19 cellular contexts compared by ENCODE assay signal in genomic region chr5:108258001-108258400, GRCh38.
DNase-seq lines count a peak whose midpoint lies in the region; ATAC-seq and TF ChIP-seq lines count a peak whose summit lies in the region.
"Had no signal": no experiment of that assay in that cellular context is flagged by ENCODE, and none has a peak within 500 bp of the region (broad histone marks: within the 10 kb centered on the region; RNA-seq: fewer than 3 reads in every experiment).

No MANE protein-coding gene starts in this region.

- no peak for ATAC-seq in activated CD8-positive, alpha-beta T cell treated with anti-CD3 and anti-CD28 coated beads for 36 hours
- ATAC-seq in stimulated activated memory B cell treated with anti-CD40 and anti-IgM and Interleukin-4, amounts not matched to agents 10 μg/mL and 1 μg/mL and 100 μg/mL, for 72 hours, result no peak
- ATAC-seq in HG03469 (IDR thresholded peaks at IDR 0.05; ENCODE audit: unreplicated experiment), result no peak

- H3K27me3 Mint-ChIP-seq in activated CD8-positive, alpha-beta T cell treated with anti-CD3 and anti-CD28 coated beads for 36 hours, result no peaks in the 10 kb centered on the region
- H3K27me3 Mint-ChIP-seq in stimulated activated memory B cell treated with anti-CD40 and anti-IgM and Interleukin-4, amounts not matched to agents 10 μg/mL and 1 μg/mL and 100 μg/mL, for 72 hours, result no peaks in the 10 kb centered on the region
- H3K27me3 Mint-ChIP-seq in mesothelial cell of epicardium (ENCODE audit: low read depth), result no peaks in the 10 kb centered on the region
- H3K27me3 Mint-ChIP-seq: CD8-positive, alpha-beta memory T cell had no signal

- H3K27ac Mint-ChIP-seq in activated CD8-positive, alpha-beta T cell treated with anti-CD3 and anti-CD28 coated beads for 36 hours, result no peak overlapping the region
- H3K27ac Mint-ChIP-seq in stimulated activated memory B cell treated with anti-CD40 and anti-IgM and Interleukin-4, amounts not matched to agents 10 μg/mL and 1 μg/mL and 100 μg/mL, for 72 hours, result no peak overlapping the region
- no peak overlapping the region for H3K27ac Mint-ChIP-seq in mesothelial cell of epicardium

- H3K4me3 Mint-ChIP-seq in activated CD8-positive, alpha-beta T cell treated with anti-CD3 and anti-CD28 coated beads for 36 hours, result no peak overlapping the region
- H3K4me3 Mint-ChIP-seq in stimulated activated memory B cell treated with anti-CD40 and anti-IgM and Interleukin-4, amounts not matched to agents 10 μg/mL and 1 μg/mL and 100 μg/mL, for 72 hours, result no peak overlapping the region
- H3K4me3 Mint-ChIP-seq in mesothelial cell of epicardium, result no peak overlapping the region
- H3K4me3 Mint-ChIP-seq: CD8-positive, alpha-beta memory T cell had no signal

- no peak for TF ChIP-seq CTCF in activated CD8-positive, alpha-beta T cell treated with anti-CD3 and anti-CD28 coated beads for 36 hours (IDR thresholded peaks at IDR 0.05)
- no peak for TF ChIP-seq CTCF in mesothelial cell of epicardium (IDR thresholded peaks at IDR 0.05; ENCODE audit: unreplicated experiment)

- no peak overlapping the region for H3K4me3 ChIP-seq in GM23248
- H3K4me3 ChIP-seq: BLaER1 treated with 17β-estradiol and CSF1 and Interleukin-3, amounts not matched to agents 10 nM and 100 nM had no signal

- CTCF ChIA-PET in activated CD8-positive, alpha-beta T cell treated with anti-CD3 and anti-CD28 coated beads for 36 hours (lab: Charles Lee), result interaction anchor here (4.0 kb wide), 1 partner anchor 87 kb away, joined by 70 read pairs; no protein-coding TSS in a partner anchor

- DNase-seq in GM23248 (peak; percentile 57), amniotic epithelial cell (ENCODE audit: low read depth) (peak; percentile 58), glomerular visceral epithelial cell (ENCODE audit: extremely low spot score) (peak; percentile 6), renal cortical epithelial cell (ENCODE audit: low read depth) (peak; percentile 10), mesothelial cell of epicardium (ENCODE audit: low spot score in 2 of 2, unreplicated experiment in 2 of 2) (no peak)
- DNase-seq in activated CD8-positive, alpha-beta T cell treated with anti-CD3 and anti-CD28 coated beads for 36 hours, result no peak
- DNase-seq: CD8-positive, alpha-beta memory T cell; DMS79; KG1; MV-4-11; NCI-H1417 treated with DMSO at 0.1 percent for 48 hours; NCI-H187 treated with DMSO at 0.1 percent for 48 hours; NCI-H2227 treated with DMSO at 0.1 percent for 48 hours; NCI-H510A treated with DMSO at 0.1 percent for 48 hours; NCI-H82; SIG-M5 had no signal

- no peaks in the 10 kb centered on the region for H4K20me1 ChIP-seq in GM23248 (ENCODE audit: insufficient read depth)

- POLR2A ChIA-PET in activated CD8-positive, alpha-beta T cell treated with anti-CD3 and anti-CD28 coated beads for 36 hours (lab: Charles Lee), result interaction anchor here (0.5 kb wide), 1 partner anchor 129 kb away, joined by 3 read pairs; no protein-coding TSS in a partner anchor

- H3K36me3 Mint-ChIP-seq in activated CD8-positive, alpha-beta T cell treated with anti-CD3 and anti-CD28 coated beads for 36 hours (ENCODE audit: low read depth), result no peaks in the 10 kb centered on the region
- peaks cover 4% of the 10 kb centered on the region for H3K36me3 Mint-ChIP-seq in stimulated activated memory B cell treated with anti-CD40 and anti-IgM and Interleukin-4, amounts not matched to agents 10 μg/mL and 1 μg/mL and 100 μg/mL, for 72 hours
- H3K36me3 Mint-ChIP-seq in mesothelial cell of epicardium, result no peaks in the 10 kb centered on the region

- in situ Hi-C loops in GM23248 (cut with MboI), result no loop called here

- peaks cover 14% of the 10 kb centered on the region; the same call in 1 of the 2 replicates for H3F3A ChIP-seq in GM23248 (ENCODE audit: insufficient read depth)

- no peaks in the 10 kb centered on the region for H3K79me2 ChIP-seq in GM23248 (ENCODE audit: insufficient read depth)

- no peak overlapping the region for H2AFZ ChIP-seq in GM23248

- 74% methylated on average over 3 of the region's 3 CpGs for WGBS in GM23248 (ENCODE audit: low coverage in 1 of 2, low lambda C conversion rate in 2 of 2, missing lambda C conversion rate in 2 of 2), 2 experiments

- H3K27ac ChIP-seq in GM23248, result peak overlapping the region; percentile 16; the same call in 1 of the 2 replicates
- H3K27ac ChIP-seq: BLaER1 treated with 17β-estradiol and CSF1 and Interleukin-3, amounts not matched to agents 10 nM and 100 nM had no signal

- H3K9me2 ChIP-seq in GM23248 (ENCODE audit: insufficient read depth), result no peaks in the 10 kb centered on the region

- no peaks in the 10 kb centered on the region for H3K9me3 ChIP-seq in GM23248 (ENCODE audit: low read depth)
- H3K9me3 ChIP-seq: BLaER1 treated with 17β-estradiol and CSF1 and Interleukin-3, amounts not matched to agents 10 nM and 100 nM had no signal

- no peaks in the 10 kb centered on the region for H3K36me3 ChIP-seq in GM23248 (ENCODE audit: low read depth)
- H3K36me3 ChIP-seq: BLaER1 treated with 17β-estradiol and CSF1 and Interleukin-3, amounts not matched to agents 10 nM and 100 nM had no signal

- peaks cover 28% of the 10 kb centered on the region for H3K4me1 ChIP-seq in GM23248 (ENCODE audit: insufficient read depth)
- H3K4me1 ChIP-seq: BLaER1 treated with 17β-estradiol and CSF1 and Interleukin-3, amounts not matched to agents 10 nM and 100 nM had no signal

- peaks cover 4% of the 10 kb centered on the region for H3K4me1 Mint-ChIP-seq in activated CD8-positive, alpha-beta T cell treated with anti-CD3 and anti-CD28 coated beads for 36 hours (ENCODE audit: low read depth)
- peaks cover 18% of the 10 kb centered on the region for H3K4me1 Mint-ChIP-seq in stimulated activated memory B cell treated with anti-CD40 and anti-IgM and Interleukin-4, amounts not matched to agents 10 μg/mL and 1 μg/mL and 100 μg/mL, for 72 hours
- H3K4me1 Mint-ChIP-seq in mesothelial cell of epicardium, result peaks cover 34% of the 10 kb centered on the region

- no peak overlapping the region for H3K9ac ChIP-seq in GM23248
- H3K9ac ChIP-seq: BLaER1 treated with 17β-estradiol and CSF1 and Interleukin-3, amounts not matched to agents 10 nM and 100 nM had no signal

- intact Hi-C loops in activated CD8-positive, alpha-beta T cell treated with anti-CD3 and anti-CD28 coated beads for 36 hours (cut with micrococcal nuclease), result no loop called here

- H3K9me3 Mint-ChIP-seq in activated CD8-positive, alpha-beta T cell treated with anti-CD3 and anti-CD28 coated beads for 36 hours, result no peaks in the 10 kb centered on the region
- H3K9me3 Mint-ChIP-seq in stimulated activated memory B cell treated with anti-CD40 and anti-IgM and Interleukin-4, amounts not matched to agents 10 μg/mL and 1 μg/mL and 100 μg/mL, for 72 hours, result no peaks in the 10 kb centered on the region
- no peaks in the 10 kb centered on the region for H3K9me3 Mint-ChIP-seq in mesothelial cell of epicardium
- H3K9me3 Mint-ChIP-seq: CD8-positive, alpha-beta memory T cell had no signal

- no peaks in the 10 kb centered on the region for H3K27me3 ChIP-seq in GM23248 (replicated peaks; ENCODE audit: insufficient read depth)
- H3K27me3 ChIP-seq: BLaER1 treated with 17β-estradiol and CSF1 and Interleukin-3, amounts not matched to agents 10 nM and 100 nM had no signal

- peak overlapping the region; percentile 91 for H3K4me2 ChIP-seq in GM23248 (ENCODE audit: unreplicated experiment)
- H3K4me2 ChIP-seq: BLaER1 treated with 17β-estradiol and CSF1 and Interleukin-3, amounts not matched to agents 10 nM and 100 nM had no signal

Comparison
In these comparisons a context has a peak if more than half of its experiments do, and no peak if none do; other contexts are left out.
1. DNase-seq: peak in GM23248 (single experiment), amniotic epithelial cell (single experiment), glomerular visceral epithelial cell (single experiment) and renal cortical epithelial cell (single experiment); none in activated CD8-positive, alpha-beta T cell treated with anti-CD3 and anti-CD28 coated beads for 36 hours (single experiment) and mesothelial cell of epicardium (0 of 2).